Comparison of ENCODE assay signal across 2 cellular contexts in the genomic region with DNA sequence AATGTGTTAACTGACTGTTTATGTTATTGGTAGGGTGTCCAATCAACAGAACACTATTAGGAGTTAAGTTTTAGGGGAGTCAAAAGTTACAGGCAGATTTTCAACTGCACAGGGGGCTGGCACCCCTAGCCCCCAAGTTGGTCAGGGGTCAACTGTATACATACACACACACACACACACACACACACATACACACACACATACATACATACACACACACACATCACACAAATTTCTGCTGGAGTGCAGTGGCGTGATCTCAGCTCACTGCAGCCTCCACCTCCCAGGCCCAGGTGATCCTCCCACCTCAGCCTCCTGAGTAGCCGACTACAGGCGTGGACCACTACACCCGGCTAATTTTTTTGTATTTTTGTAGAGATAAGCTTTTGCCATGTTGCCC.
TF ChIP-seq lines count a peak whose summit lies in the region.

No MANE protein-coding gene starts in this region.

TF ChIP-seq in HEK293, 187 proteins besides CTCF, POLR2A, EP300 and RAD21:
- TF ChIP-seq, protein P1, sequence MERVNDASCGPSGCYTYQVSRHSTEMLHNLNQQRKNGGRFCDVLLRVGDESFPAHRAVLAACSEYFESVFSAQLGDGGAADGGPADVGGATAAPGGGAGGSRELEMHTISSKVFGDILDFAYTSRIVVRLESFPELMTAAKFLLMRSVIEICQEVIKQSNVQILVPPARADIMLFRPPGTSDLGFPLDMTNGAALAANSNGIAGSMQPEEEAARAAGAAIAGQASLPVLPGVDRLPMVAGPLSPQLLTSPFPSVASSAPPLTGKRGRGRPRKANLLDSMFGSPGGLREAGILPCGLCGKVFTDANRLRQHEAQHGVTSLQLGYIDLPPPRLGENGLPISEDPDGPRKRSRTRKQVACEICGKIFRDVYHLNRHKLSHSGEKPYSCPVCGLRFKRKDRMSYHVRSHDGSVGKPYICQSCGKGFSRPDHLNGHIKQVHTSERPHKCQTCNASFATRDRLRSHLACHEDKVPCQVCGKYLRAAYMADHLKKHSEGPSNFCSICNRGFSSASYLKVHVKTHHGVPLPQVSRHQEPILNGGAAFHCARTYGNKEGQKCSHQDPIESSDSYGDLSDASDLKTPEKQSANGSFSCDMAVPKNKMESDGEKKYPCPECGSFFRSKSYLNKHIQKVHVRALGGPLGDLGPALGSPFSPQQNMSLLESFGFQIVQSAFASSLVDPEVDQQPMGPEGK (tag by site-specific recombination; IDR thresholded peaks at IDR 0.05): no peak
- TF ChIP-seq, protein P2, sequence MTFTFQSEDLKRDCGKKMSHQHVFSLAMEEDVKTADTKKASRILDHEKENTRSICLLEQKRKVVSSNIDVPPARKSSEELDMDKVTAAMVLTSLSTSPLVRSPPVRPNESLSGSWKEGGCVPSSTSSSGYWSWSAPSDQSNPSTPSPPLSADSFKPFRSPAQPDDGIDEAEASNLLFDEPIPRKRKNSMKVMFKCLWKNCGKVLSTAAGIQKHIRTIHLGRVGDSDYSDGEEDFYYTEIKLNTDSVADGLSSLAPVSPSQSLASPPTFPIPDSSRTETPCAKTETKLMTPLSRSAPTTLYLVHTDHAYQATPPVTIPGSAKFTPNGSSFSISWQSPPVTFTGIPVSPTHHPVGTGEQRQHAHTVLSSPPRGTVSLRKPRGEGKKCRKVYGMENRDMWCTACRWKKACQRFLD (tag by site-specific recombination; IDR thresholded peaks at IDR 0.05): no peak
- TF ChIP-seq, protein P3, sequence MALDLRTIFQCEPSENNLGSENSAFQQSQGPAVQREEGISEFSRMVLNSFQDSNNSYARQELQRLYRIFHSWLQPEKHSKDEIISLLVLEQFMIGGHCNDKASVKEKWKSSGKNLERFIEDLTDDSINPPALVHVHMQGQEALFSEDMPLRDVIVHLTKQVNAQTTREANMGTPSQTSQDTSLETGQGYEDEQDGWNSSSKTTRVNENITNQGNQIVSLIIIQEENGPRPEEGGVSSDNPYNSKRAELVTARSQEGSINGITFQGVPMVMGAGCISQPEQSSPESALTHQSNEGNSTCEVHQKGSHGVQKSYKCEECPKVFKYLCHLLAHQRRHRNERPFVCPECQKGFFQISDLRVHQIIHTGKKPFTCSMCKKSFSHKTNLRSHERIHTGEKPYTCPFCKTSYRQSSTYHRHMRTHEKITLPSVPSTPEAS (tag by site-specific recombination; IDR thresholded peaks at IDR 0.05): peak; percentile 93
- TF ChIP-seq BCL11B (tag by site-specific recombination; IDR thresholded peaks at IDR 0.05; ENCODE audit: low read depth): no peak
TF ChIP-seq in HEK293: peak in this region for 1.

TF ChIP-seq in K562, 482 proteins besides CTCF, POLR2A, EP300 and RAD21:
- TF ChIP-seq CHD2 (IDR thresholded peaks at IDR 0.05; ENCODE audit: low read depth, low read length) (no peak), SETDB1 (IDR thresholded peaks at IDR 0.05; ENCODE audit: low read length) (no peak), ZNF764 (CRISPR knock-in tag; IDR thresholded peaks at IDR 0.05; ENCODE audit: low read depth) (no peak), SREBF1 (IDR thresholded peaks at IDR 0.05; ENCODE audit: borderline replicate concordance, low read depth, low read length) (no peak)
- TF ChIP-seq, protein P4, sequence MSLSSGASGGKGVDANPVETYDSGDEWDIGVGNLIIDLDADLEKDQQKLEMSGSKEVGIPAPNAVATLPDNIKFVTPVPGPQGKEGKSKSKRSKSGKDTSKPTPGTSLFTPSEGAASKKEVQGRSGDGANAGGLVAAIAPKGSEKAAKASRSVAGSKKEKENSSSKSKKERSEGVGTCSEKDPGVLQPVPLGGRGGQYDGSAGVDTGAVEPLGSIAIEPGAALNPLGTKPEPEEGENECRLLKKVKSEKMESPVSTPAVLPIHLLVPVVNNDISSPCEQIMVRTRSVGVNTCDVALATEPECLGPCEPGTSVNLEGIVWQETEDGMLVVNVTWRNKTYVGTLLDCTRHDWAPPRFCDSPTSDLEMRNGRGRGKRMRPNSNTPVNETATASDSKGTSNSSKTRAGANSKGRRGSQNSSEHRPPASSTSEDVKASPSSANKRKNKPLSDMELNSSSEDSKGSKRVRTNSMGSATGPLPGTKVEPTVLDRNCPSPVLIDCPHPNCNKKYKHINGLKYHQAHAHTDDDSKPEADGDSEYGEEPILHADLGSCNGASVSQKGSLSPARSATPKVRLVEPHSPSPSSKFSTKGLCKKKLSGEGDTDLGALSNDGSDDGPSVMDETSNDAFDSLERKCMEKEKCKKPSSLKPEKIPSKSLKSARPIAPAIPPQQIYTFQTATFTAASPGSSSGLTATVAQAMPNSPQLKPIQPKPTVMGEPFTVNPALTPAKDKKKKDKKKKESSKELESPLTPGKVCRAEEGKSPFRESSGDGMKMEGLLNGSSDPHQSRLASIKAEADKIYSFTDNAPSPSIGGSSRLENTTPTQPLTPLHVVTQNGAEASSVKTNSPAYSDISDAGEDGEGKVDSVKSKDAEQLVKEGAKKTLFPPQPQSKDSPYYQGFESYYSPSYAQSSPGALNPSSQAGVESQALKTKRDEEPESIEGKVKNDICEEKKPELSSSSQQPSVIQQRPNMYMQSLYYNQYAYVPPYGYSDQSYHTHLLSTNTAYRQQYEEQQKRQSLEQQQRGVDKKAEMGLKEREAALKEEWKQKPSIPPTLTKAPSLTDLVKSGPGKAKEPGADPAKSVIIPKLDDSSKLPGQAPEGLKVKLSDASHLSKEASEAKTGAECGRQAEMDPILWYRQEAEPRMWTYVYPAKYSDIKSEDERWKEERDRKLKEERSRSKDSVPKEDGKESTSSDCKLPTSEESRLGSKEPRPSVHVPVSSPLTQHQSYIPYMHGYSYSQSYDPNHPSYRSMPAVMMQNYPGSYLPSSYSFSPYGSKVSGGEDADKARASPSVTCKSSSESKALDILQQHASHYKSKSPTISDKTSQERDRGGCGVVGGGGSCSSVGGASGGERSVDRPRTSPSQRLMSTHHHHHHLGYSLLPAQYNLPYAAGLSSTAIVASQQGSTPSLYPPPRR (CRISPR knock-in tag; IDR thresholded peaks at IDR 0.05; ENCODE audit: borderline replicate concordance): no peak
- TF ChIP-seq, protein P5, sequence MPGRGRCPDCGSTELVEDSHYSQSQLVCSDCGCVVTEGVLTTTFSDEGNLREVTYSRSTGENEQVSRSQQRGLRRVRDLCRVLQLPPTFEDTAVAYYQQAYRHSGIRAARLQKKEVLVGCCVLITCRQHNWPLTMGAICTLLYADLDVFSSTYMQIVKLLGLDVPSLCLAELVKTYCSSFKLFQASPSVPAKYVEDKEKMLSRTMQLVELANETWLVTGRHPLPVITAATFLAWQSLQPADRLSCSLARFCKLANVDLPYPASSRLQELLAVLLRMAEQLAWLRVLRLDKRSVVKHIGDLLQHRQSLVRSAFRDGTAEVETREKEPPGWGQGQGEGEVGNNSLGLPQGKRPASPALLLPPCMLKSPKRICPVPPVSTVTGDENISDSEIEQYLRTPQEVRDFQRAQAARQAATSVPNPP (IDR thresholded peaks at IDR 0.05; ENCODE audit: borderline replicate concordance, insufficient read depth, insufficient read length): no peak
- TF ChIP-seq, protein P6, sequence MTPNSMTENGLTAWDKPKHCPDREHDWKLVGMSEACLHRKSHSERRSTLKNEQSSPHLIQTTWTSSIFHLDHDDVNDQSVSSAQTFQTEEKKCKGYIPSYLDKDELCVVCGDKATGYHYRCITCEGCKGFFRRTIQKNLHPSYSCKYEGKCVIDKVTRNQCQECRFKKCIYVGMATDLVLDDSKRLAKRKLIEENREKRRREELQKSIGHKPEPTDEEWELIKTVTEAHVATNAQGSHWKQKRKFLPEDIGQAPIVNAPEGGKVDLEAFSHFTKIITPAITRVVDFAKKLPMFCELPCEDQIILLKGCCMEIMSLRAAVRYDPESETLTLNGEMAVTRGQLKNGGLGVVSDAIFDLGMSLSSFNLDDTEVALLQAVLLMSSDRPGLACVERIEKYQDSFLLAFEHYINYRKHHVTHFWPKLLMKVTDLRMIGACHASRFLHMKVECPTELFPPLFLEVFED (CRISPR knock-in tag; conservative IDR thresholded peaks at IDR 0.05): 0 out of 2 replicates have a peak, but pooled peaks have one; percentile 15
